In the genomic region with DNA sequence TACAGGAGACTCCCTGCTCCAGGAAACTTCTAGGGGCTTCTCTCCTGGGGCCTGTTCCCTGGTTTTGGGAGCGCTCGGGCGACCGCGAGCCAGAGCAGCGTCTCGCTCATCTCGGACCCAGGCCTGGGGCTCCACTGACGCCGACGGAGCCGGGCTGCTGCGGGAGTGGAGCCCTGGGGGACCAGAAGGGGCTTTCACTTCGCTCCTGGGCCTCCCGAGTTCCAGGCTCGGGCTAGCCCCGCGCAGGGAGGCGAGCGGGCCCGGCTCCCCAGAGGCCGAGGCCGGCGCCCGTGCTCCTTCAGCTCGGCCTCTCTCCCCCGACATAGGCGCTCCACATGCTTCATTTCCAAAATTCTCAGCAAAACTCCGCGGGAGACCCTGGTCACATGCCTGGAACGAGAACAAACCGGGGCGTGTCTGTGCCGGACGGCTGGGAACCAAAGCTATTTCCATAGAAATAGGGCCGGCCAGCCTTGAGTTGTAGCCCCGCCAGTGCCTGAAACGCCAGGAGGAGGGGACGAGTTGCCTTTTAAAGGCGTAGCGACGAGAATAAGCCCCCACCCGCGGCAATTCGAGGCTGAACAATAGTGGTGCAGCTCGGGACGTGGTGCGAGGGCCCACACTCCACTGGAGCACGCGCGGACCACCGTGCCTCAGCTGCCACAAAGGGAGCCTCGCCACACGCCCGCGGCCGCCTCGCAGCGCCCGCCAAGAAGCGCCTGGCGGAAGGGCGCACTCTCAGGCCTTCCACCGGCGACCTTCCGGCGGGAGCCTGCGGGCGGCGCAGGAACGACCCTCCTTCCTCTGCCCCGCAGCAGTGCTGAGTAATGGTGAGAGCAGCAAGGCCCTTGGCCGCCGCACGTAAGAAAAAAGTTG, we compare ENCODE assay signal across 8 cellular contexts. TPM values are rescaled to one million over a fixed set of nuclear protein-coding genes. Genes with fewer than 3 reads are reported as not detected.
DNase-seq lines count a peak whose midpoint lies in the region; ATAC-seq and TF ChIP-seq lines count a peak whose summit lies in the region.

No MANE protein-coding gene starts in this region.

- DNase-seq in DND-41 (no peak), PC-9 (peak; percentile 61 to 63), cardiac fibroblast (ENCODE audit: low read depth in 2 of 2) (peak; percentile 82 to 92), islet precursor cell (peak; percentile 83), spleen (peak; percentile 95), GM19240 (ENCODE audit: insufficient read length, low spot score) (no peak)

- 5 to 7% (median 6%) methylated on average over 57 to 75 of the region's 75 CpGs for WGBS in spleen, 5 donors

- H3K4me3 ChIP-seq in DND-41 (ENCODE audit: low read depth in 1 of 2, low read length in 2 of 2), result peak overlapping the region; percentile 53 to 78
- H3K4me3 ChIP-seq in PC-9, result peak overlapping the region; percentile 83
- peak overlapping the region; percentile 41 to 56 for H3K4me3 ChIP-seq in cardiac fibroblast (replicated peaks in 1 of 2; ENCODE audit: low read depth in 2 of 2, low read length in 2 of 2)
- peak overlapping the region; percentile 16 to 94 (median 54) for H3K4me3 ChIP-seq in spleen

- H3F3A ChIP-seq in PC-9 (ENCODE audit: insufficient read depth, low read depth), result no peaks in the 10 kb centered on the region; the same call in 1 of the 2 replicates

- peak; percentile 41 for ATAC-seq in DND-41 (ENCODE audit: insufficient read depth, low read depth)
- ATAC-seq in GM19397 (IDR thresholded peaks at IDR 0.05; ENCODE audit: unreplicated experiment), result peak; percentile 28
- ATAC-seq in HG03460 (IDR thresholded peaks at IDR 0.05; ENCODE audit: unreplicated experiment), result peak; percentile 26

- no peaks in the 10 kb centered on the region for H3K9me3 ChIP-seq in DND-41 (ENCODE audit: insufficient read depth, low read length, severe bottlenecking)
- no peaks in the 10 kb centered on the region for H3K9me3 ChIP-seq in PC-9 (ENCODE audit: insufficient read depth, low read depth)
- no peaks in the 10 kb centered on the region for H3K9me3 ChIP-seq in spleen

- intact Hi-C loops in PC-9 (cut with micrococcal nuclease; ENCODE audit: unreplicated experiment) (loop anchor here (1.0 to 5.0 kb wide), 7 partner anchors 13 to 693 kb away; a partner anchor contains a TSS), spleen (cut with DNase I; ENCODE audit: low total_unique reads) (no loop called here)

- H3K4me1 ChIP-seq in DND-41 (ENCODE audit: insufficient read depth, low read length) (peaks cover 37% of the 10 kb centered on the region), PC-9 (replicated peaks; ENCODE audit: insufficient read depth) (peaks cover 27% of the 10 kb centered on the region), spleen (peaks cover 16 to 48% (median 42%) of the 10 kb centered on the region in 6 donors)

- H4K20me1 ChIP-seq in DND-41 (ENCODE audit: insufficient read depth, low read length), result peaks cover 35% of the 10 kb centered on the region
- peaks cover 34% of the 10 kb centered on the region for H4K20me1 ChIP-seq in PC-9 (ENCODE audit: insufficient read depth)

- H3K9ac ChIP-seq in DND-41 (ENCODE audit: low read depth, low read length), result peak overlapping the region; percentile 97

- peak in 1 of 3 donors; percentile 15 for TF ChIP-seq POLR2A in spleen (IDR thresholded peaks at IDR 0.05)

- H3K79me2 ChIP-seq in DND-41 (ENCODE audit: insufficient read depth, low read length), result peaks cover 57% of the 10 kb centered on the region
- peaks cover 48% of the 10 kb centered on the region for H3K79me2 ChIP-seq in PC-9 (ENCODE audit: low read depth)

- POLR2A ChIA-PET in PC-9 (lab: Charles Lee; ENCODE audit: unreplicated experiment), result interaction anchor here (0.6 to 1.5 kb wide), 12 partner anchors 13 to 729 kb away, joined by 3 to 14 read pairs (median 6); a partner anchor contains a TSS

- CTCF ChIA-PET in PC-9 (lab: Charles Lee), result interaction anchor here (0.6 to 2.2 kb wide), 6 partner anchors 14 to 644 kb away, joined by 3 to 8 read pairs (median 4); a partner anchor contains a TSS

- H3K4me2 ChIP-seq in DND-41 (ENCODE audit: insufficient read depth, low read length) (peak overlapping the region; percentile 75), PC-9 (peak overlapping the region; percentile 91)

- H3K9me2 ChIP-seq in PC-9 (ENCODE audit: insufficient read depth), result no peaks in the 10 kb centered on the region

- H3K36me3 ChIP-seq in DND-41 (ENCODE audit: insufficient read depth, low read length) (peaks cover 24% of the 10 kb centered on the region), PC-9 (ENCODE audit: low read depth) (peaks cover 15% of the 10 kb centered on the region), spleen (no peaks in the 10 kb centered on the region)

- H2AFZ ChIP-seq in DND-41 (ENCODE audit: low read depth, low read length), result peak overlapping the region; percentile 95
- peak overlapping the region; percentile 92 for H2AFZ ChIP-seq in PC-9

- TSS peak; percentile 77 for BruUV-seq in PC-9 (replicated peaks; lab: Mats Ljungman, UMichigan)

- no peaks in the 10 kb centered on the region for H3K27me3 ChIP-seq in DND-41 (ENCODE audit: insufficient read depth, low read length, poor library complexity)
- H3K27me3 ChIP-seq in PC-9 (ENCODE audit: insufficient read depth, low read depth), result no peaks in the 10 kb centered on the region
- H3K27me3 ChIP-seq in spleen (replicated peaks in 1 of 7), result no peaks in the 10 kb centered on the region

- H3K27ac ChIP-seq in DND-41 (ENCODE audit: low read length) (peak overlapping the region; percentile 96), PC-9 (peak overlapping the region; percentile 97), spleen (peak overlapping the region; percentile 93 to 99 (median 96))

- TF ChIP-seq CTCF in DND-41 (IDR thresholded peaks at IDR 0.05; ENCODE audit: borderline replicate concordance, extremely low read depth, low read length, poor library complexity, severe bottlenecking) (peak; percentile 36), PC-9 (conservative IDR thresholded peaks at IDR 0.05) (no peak), cardiac fibroblast (IDR thresholded peaks at IDR 0.05; ENCODE audit: low read depth, low read length) (no peak), spleen (IDR thresholded peaks at IDR 0.05 in 8 of 11, conservative IDR thresholded peaks at IDR 0.05 in 3 of 11) (no peak)

RNA-seq across cellular contexts. Expression of a gene that starts 1.1 kb away (rescaled TPM):
- total RNA-seq in PC-9 (2021) (203 and 254 TPM in 2 replicates), spleen (100 to 1,000 TPM; 145 to 167 (median 159) TPM)
- 10 to 100 TPM; 16.1 to 37.1 (median 31.1) TPM for polyA plus RNA-seq in spleen

RNA-seq across cellular contexts. Expression of a gene that starts 12.2 kb away (rescaled TPM):
- 175 and 201 TPM in 2 replicates for total RNA-seq in PC-9 (2021)
- 100 to 1,000 TPM in 1 of 7 donors, 10 to 100 TPM in 6; 63.7 to 101 (median 92.9) TPM for total RNA-seq in spleen
- polyA plus RNA-seq in spleen, result 100 to 1,000 TPM; 146 to 263 (median 211) TPM

Comparison
In these comparisons a context has a peak if more than half of its experiments do, and no peak if none do; other contexts are left out.
1. DNase-seq: peak in PC-9 (2 of 2), cardiac fibroblast (2 of 2), islet precursor cell (single experiment) and spleen (single experiment); none in DND-41 (single experiment) and GM19240 (single experiment).
2. Peak in every context shown above with its lines, with median percentiles within 50 percentile points of each other: ATAC-seq, H3K27ac ChIP-seq and H3K4me3 ChIP-seq.